ENCODE assay signal across 1 cellular context in the genomic region with DNA sequence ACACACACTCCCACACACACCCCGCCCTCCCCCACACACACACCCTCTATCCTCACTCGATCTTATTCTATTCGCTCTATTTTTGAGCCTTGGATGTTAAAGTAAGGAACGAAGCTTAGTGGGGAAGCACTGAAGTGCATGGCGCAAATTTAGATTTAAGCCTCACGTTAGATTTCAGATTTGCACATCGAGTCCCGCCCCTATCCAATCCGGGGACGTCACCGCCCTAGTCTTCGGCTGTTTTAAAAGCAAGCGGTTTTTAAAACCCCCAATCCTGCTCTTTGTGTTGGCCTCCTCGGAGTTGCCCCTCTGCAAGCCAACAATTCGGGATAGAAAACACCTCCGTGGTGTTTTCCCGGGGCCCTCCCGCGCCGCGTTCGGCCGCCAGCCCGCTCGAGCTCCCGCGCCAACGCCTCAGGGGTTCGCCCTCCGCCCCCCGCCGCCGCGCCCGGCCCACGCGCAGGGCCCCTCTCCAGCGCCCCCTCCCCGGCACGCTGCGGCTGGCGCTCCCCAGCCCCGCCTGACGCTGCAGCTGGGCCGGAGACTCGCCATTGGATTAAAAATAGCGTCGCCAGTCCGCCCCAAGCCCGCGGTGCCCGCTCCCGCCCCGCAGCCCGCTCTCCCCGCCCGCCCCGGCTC.
TF ChIP-seq lines count a peak whose summit lies in the region.

A gene with protein sequence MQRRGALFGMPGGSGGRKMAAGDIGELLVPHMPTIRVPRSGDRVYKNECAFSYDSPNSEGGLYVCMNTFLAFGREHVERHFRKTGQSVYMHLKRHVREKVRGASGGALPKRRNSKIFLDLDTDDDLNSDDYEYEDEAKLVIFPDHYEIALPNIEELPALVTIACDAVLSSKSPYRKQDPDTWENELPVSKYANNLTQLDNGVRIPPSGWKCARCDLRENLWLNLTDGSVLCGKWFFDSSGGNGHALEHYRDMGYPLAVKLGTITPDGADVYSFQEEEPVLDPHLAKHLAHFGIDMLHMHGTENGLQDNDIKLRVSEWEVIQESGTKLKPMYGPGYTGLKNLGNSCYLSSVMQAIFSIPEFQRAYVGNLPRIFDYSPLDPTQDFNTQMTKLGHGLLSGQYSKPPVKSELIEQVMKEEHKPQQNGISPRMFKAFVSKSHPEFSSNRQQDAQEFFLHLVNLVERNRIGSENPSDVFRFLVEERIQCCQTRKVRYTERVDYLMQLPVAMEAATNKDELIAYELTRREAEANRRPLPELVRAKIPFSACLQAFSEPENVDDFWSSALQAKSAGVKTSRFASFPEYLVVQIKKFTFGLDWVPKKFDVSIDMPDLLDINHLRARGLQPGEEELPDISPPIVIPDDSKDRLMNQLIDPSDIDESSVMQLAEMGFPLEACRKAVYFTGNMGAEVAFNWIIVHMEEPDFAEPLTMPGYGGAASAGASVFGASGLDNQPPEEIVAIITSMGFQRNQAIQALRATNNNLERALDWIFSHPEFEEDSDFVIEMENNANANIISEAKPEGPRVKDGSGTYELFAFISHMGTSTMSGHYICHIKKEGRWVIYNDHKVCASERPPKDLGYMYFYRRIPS (plus strand): TSS at position 574 of the 639 bp plus-strand sequence. CDS start 186 bp downstream, outside the sequence.

TF ChIP-seq in SK-N-SH, 30 proteins besides CTCF, POLR2A, EP300 and RAD21 (continued from another document):
- TF ChIP-seq, protein P1, sequence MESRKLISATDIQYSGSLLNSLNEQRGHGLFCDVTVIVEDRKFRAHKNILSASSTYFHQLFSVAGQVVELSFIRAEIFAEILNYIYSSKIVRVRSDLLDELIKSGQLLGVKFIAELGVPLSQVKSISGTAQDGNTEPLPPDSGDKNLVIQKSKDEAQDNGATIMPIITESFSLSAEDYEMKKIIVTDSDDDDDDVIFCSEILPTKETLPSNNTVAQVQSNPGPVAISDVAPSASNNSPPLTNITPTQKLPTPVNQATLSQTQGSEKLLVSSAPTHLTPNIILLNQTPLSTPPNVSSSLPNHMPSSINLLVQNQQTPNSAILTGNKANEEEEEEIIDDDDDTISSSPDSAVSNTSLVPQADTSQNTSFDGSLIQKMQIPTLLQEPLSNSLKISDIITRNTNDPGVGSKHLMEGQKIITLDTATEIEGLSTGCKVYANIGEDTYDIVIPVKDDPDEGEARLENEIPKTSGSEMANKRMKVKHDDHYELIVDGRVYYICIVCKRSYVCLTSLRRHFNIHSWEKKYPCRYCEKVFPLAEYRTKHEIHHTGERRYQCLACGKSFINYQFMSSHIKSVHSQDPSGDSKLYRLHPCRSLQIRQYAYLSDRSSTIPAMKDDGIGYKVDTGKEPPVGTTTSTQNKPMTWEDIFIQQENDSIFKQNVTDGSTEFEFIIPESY (IDR thresholded peaks at IDR 0.05; ENCODE audit: borderline replicate concordance, low read depth), result peak; percentile 17; the same call in 1 of the 2 replicates
- peak; percentile 53; the same call in 1 of the 2 replicates for TF ChIP-seq POLR2AphosphoS5 (IDR thresholded peaks at IDR 0.05; ENCODE audit: low read depth, low read length)
- TF ChIP-seq MXI1 (IDR thresholded peaks at IDR 0.05; ENCODE audit: low read depth, low read length), result peak; percentile 19; the same call in 1 of the 2 replicates
